18 cellular contexts compared by ENCODE assay signal in the genomic region with DNA sequence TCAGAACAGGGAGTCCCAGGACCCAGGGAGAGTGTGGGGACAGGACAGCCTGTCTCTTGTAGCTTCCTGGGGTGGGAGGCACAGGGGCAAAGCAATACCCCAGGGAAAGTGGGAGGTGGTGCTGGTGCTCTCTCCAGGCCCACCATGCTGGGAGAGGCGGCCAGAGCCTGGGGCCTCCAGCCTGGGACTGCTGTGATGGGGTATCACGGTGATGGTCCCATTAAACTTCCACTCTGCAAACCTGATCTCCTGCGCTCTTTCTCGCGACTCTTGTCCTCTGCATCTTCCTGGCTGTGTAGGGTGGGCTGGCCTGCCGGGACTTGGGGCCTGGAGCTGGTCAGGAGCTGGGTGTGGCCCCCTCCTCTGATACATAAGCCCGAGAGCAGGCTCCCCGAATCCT. TPM values are rescaled to one million over a fixed set of nuclear protein-coding genes. Genes with fewer than 3 reads are reported as not detected.
DNase-seq lines count a peak whose midpoint lies in the region; ATAC-seq and TF ChIP-seq lines count a peak whose summit lies in the region.
"Had no signal": no experiment of that assay in that cellular context is flagged by ENCODE, and none has a peak within 500 bp of the region (broad histone marks: within the 10 kb centered on the region; RNA-seq: fewer than 3 reads in every experiment).

No MANE protein-coding gene starts in this region.

- TF ChIP-seq CTCF in KMS-11 (conservative IDR thresholded peaks at IDR 0.05; ENCODE audit: low read depth, low read length) (no peak), adrenal gland (IDR thresholded peaks at IDR 0.05) (no peak), stomach (IDR thresholded peaks at IDR 0.05) (no peak)

- TF ChIP-seq EP300 in stomach (IDR thresholded peaks at IDR 0.05): no peak

- peak overlapping the region; percentile 97 for H3K27ac ChIP-seq in KMS-11
- peak overlapping the region in 3 of 5 donors; percentile 86 to 96 (median 89) for H3K27ac ChIP-seq in adrenal gland
- peak overlapping the region in 4 of 5 donors; percentile 67 to 84 (median 78) for H3K27ac ChIP-seq in stomach
- H3K27ac ChIP-seq: cardiac muscle cell, parathyroid adenoma had no signal

- DNase-seq in Right ventricle myocardium superior (no peak), cardiac septum (ENCODE audit: low spot score) (no peak), adrenal gland (no peak), stomach (no peak), NOMO-1 treated with DMSO at 0.1 percent for 48 hours (lab: John Stamatoyannopoulos, UW; ENCODE audit: unreplicated experiment) (no peak)
- DNase-seq: activated B cell treated with CpG ODN at 0.5 μM for 24 hours; activated CD8-positive, alpha-beta memory T cell treated with anti-CD3 and anti-CD28 coated beads, Interleukin-2, amount 50 U/mL, for 48 hours; H7; head of caudate nucleus; MV-4-11; NCI-H2029; SIG-M5; T-helper 2 cell had no signal

- H3K36me3 ChIP-seq in KMS-11 (ENCODE audit: insufficient read depth): no peaks in the 10 kb centered on the region
- H3K36me3 ChIP-seq in adrenal gland (replicated peaks in 1 of 2): peaks cover 0 to 40% of the 10 kb centered on the region in 2 donors
- peaks cover 42 to 66% (median 56%) of the 10 kb centered on the region in 4 donors for H3K36me3 ChIP-seq in stomach

- H3K4me3 ChIP-seq in KMS-11 (IDR thresholded peaks at IDR 0.05; ENCODE audit: insufficient read depth, low read depth, low read length) (no peak overlapping the region), adrenal gland (no peak overlapping the region), stomach (no peak overlapping the region)
- H3K4me3 ChIP-seq: cardiac muscle cell had no signal

- H3K9me3 ChIP-seq in adrenal gland (replicated peaks in 1 of 3) (no peaks in the 10 kb centered on the region), stomach (no peaks in the 10 kb centered on the region)

- no peaks in the 10 kb centered on the region for H4K20me1 ChIP-seq in KMS-11 (ENCODE audit: insufficient read depth)

- peak overlapping the region; percentile 64 for H3K4me2 ChIP-seq in KMS-11

- intact Hi-C loops in Right ventricle myocardium superior (cut with DNase I): no loop called here
- intact Hi-C loops in cardiac septum (cut with DNase I): no loop called here
- intact Hi-C loops in adrenal gland (cut with DNase I): no loop called here
- intact Hi-C loops in stomach (cut with DNase I; ENCODE audit: low total_unique reads): no loop called here

- H3K27me3 ChIP-seq in KMS-11 (ENCODE audit: insufficient read depth, low read depth) (no peaks in the 10 kb centered on the region), adrenal gland (no peaks in the 10 kb centered on the region), stomach (no peaks in the 10 kb centered on the region)
- H3K27me3 ChIP-seq: cardiac muscle cell had no signal

- no peak overlapping the region for H2AFZ ChIP-seq in KMS-11 (ENCODE audit: low read depth)
- H2AFZ ChIP-seq: parathyroid adenoma had no signal

- 94 to 99% (median 96%) methylated on average over 6 to 8 of the region's 8 CpGs for WGBS in adrenal gland, 4 donors
- WGBS in stomach, 5 donors: 86 to 93% (median 90%) methylated on average over 8 of the region's 8 CpGs

- TF ChIP-seq POLR2A in adrenal gland (IDR thresholded peaks at IDR 0.05) (no peak), stomach (IDR thresholded peaks at IDR 0.05) (no peak), GM18505 (IDR thresholded peaks at IDR 0.05; ENCODE audit: borderline replicate concordance, extremely low read depth, insufficient read depth, insufficient read length) (no peak)

- H3K4me1 ChIP-seq in KMS-11 (ENCODE audit: low read depth, poor library complexity, severe bottlenecking): peaks cover 75% of the 10 kb centered on the region
- H3K4me1 ChIP-seq in adrenal gland (replicated peaks in 1 of 2): peaks cover 28 to 29% of the 10 kb centered on the region in 2 donors
- H3K4me1 ChIP-seq in stomach: peaks cover 22 to 50% (median 41%) of the 10 kb centered on the region in 4 donors
- H3K4me1 ChIP-seq: parathyroid adenoma had no signal

- peaks cover 24% of the 10 kb centered on the region; the same call in 1 of the 2 replicates for H3K79me2 ChIP-seq in KMS-11 (ENCODE audit: insufficient read depth, low read depth)

- peak overlapping the region; percentile 65; the same call in 1 of the 2 replicates for H3K9ac ChIP-seq in KMS-11
- H3K9ac ChIP-seq: parathyroid adenoma had no signal

- peak; percentile 1 for ATAC-seq in Right ventricle myocardium superior (ENCODE audit: poor library complexity)
- ATAC-seq in GM18505 (IDR thresholded peaks at IDR 0.05; ENCODE audit: unreplicated experiment): no peak
- no peak for ATAC-seq in HG02973 (IDR thresholded peaks at IDR 0.05; ENCODE audit: unreplicated experiment)

RNA-seq across cellular contexts. Expression of a gene that starts 8.0 kb away (rescaled TPM):
- total RNA-seq in Right ventricle myocardium superior (49.7 TPM), cardiac septum (24.3 TPM), adrenal gland (10 to 100 TPM; 17.3 to 41.8 (median 24.6) TPM), stomach (100 to 1,000 TPM in 1 of 5 donors, 10 to 100 TPM in 4; 26.6 to 197 (median 58.3) TPM)
- polyA plus RNA-seq in adrenal gland (100 to 1,000 TPM in 2 of 3 donors, 1 to 10 TPM in 1; 4.7 to 158 (median 102) TPM), stomach (10 to 100 TPM; 17.7 to 38.0 (median 23.3) TPM)

RNA-seq across cellular contexts. Expression of a gene that starts 10.2 kb away (rescaled TPM):
- total RNA-seq in Right ventricle myocardium superior (89.5 TPM), cardiac septum (73.8 TPM), adrenal gland (10 to 100 TPM; 37.0 to 93.3 (median 59.5) TPM), stomach (100 to 1,000 TPM in 3 of 5 donors, 10 to 100 TPM in 2; 32.7 to 196 (median 145) TPM)
- polyA plus RNA-seq in adrenal gland (100 to 1,000 TPM in 2 of 3 donors, 1 to 10 TPM in 1; 5.1 to 259 (median 110) TPM), stomach (100 to 1,000 TPM in 2 of 3 donors, 10 to 100 TPM in 1; 93.9 to 136 (median 113) TPM)

RNA-seq across cellular contexts. Expression of a gene that starts 18.3 kb away (rescaled TPM):
- total RNA-seq in Right ventricle myocardium superior (11.5 TPM), cardiac septum (9.7 TPM), adrenal gland (10 to 100 TPM in 3 of 8 donors, 1 to 10 TPM in 5; 4.9 to 22.2 (median 8.3) TPM), stomach (10 to 100 TPM in 1 of 5 donors, 1 to 10 TPM in 4; 1.3 to 71.5 (median 2.2) TPM)
- polyA plus RNA-seq in adrenal gland (10 to 100 TPM in 1 of 3 donors, 1 to 10 TPM in 2; 7.2 to 14.5 (median 8.8) TPM), stomach (1 to 10 TPM; 2.7 to 7.0 (median 6.7) TPM)

RNA-seq across cellular contexts. Expression of a gene that starts 20.7 kb away (rescaled TPM):
- total RNA-seq in Right ventricle myocardium superior (5.6 TPM), cardiac septum (8.2 TPM), adrenal gland (10 to 100 TPM in 5 of 8 donors, 1 to 10 TPM in 3; 7.2 to 20.3 (median 13.0) TPM), stomach (10 to 100 TPM in 4 of 5 donors, 1 to 10 TPM in 1; 8.3 to 79.4 (median 20.4) TPM)
- polyA plus RNA-seq in adrenal gland (10 to 100 TPM in 2 of 3 donors, 1 to 10 TPM in 1; 8.1 to 31.7 (median 10.0) TPM), stomach (1 to 10 TPM; 3.1 to 8.4 (median 5.8) TPM)

RNA-seq across cellular contexts. Expression of a gene that starts 46.8 kb away (rescaled TPM):
- 2.0 TPM for total RNA-seq in Right ventricle myocardium superior
- total RNA-seq in cardiac septum: 1.5 TPM
- 1 to 10 TPM in 3 of 8 donors, under 1 TPM in 4, not detected in 1; 0.32 to 1.3 (median 0.96) TPM for total RNA-seq in adrenal gland
- polyA plus RNA-seq in adrenal gland: 1 to 10 TPM in 2 of 3 donors, under 1 TPM in 1; 0.07 to 5.7 (median 3.5) TPM
- 10 to 100 TPM; 11.7 to 68.9 (median 21.9) TPM for total RNA-seq in stomach
- 10 to 100 TPM in 1 of 3 donors, 1 to 10 TPM in 2; 8.5 to 12.8 (median 9.8) TPM for polyA plus RNA-seq in stomach
- total RNA-seq: H7 had no signal
